9 cellular contexts compared by ENCODE assay signal in genomic region chr7:124031919-124032318, GRCh38. TPM values are rescaled to one million over a fixed set of nuclear protein-coding genes. Genes with fewer than 3 reads are reported as not detected.
DNase-seq lines count a peak whose midpoint lies in the region; ATAC-seq and TF ChIP-seq lines count a peak whose summit lies in the region.
"Had no signal": no experiment of that assay in that cellular context is flagged by ENCODE, and none has a peak within 500 bp of the region (broad histone marks: within the 10 kb centered on the region; RNA-seq: fewer than 3 reads in every experiment).

No MANE protein-coding gene starts in this region.

- in situ Hi-C loops in gastrocnemius medialis (cut with MboI; ENCODE audit: low sequenced_read_pairs in 4 of 4): no loop called here

- H3K4me1 ChIP-seq in gastrocnemius medialis: peaks cover 8 to 10% of the 10 kb centered on the region in 2 donors

- intact Hi-C loops in gastrocnemius medialis (cut with DNase I; ENCODE audit: low total_unique reads): no loop called here

- H3K27ac ChIP-seq in gastrocnemius medialis: no peak overlapping the region

- TF ChIP-seq POLR2A in gastrocnemius medialis (IDR thresholded peaks at IDR 0.05): no peak

- H3K9me3 ChIP-seq in gastrocnemius medialis: no peaks in the 10 kb centered on the region

- ATAC-seq in GM19395 (IDR thresholded peaks at IDR 0.05; ENCODE audit: unreplicated experiment) (peak; percentile 10), gastrocnemius medialis (no peak), HG02610 (IDR thresholded peaks at IDR 0.05; ENCODE audit: unreplicated experiment) (no peak)

- DNase-seq in NCI-H748 (lab: John Stamatoyannopoulos, UW; ENCODE audit: unreplicated experiment) (peak; percentile 36), globus pallidus (ENCODE audit: low spot score) (peak; percentile 47), gastrocnemius medialis (no peak), AG08396 (ENCODE audit: low spot score) (no peak), HuH-7 (ENCODE audit: low spot score) (no peak)
- DNase-seq: HCEC 1CT, SIG-M5 had no signal

- TF ChIP-seq CTCF in gastrocnemius medialis (IDR thresholded peaks at IDR 0.05 in 4 of 5, conservative IDR thresholded peaks at IDR 0.05 in 1 of 5): no peak

- H3K27me3 ChIP-seq in gastrocnemius medialis: peaks cover 14 to 27% (median 22%) of the 10 kb centered on the region in 3 donors

- H3K36me3 ChIP-seq in gastrocnemius medialis: no peaks in the 10 kb centered on the region

- peak overlapping the region; percentile 48 to 59 (median 56) for H3K4me3 ChIP-seq in gastrocnemius medialis

RNA-seq across cellular contexts. Expression of gene TMEM229A, which starts 0.9 kb away (rescaled TPM):
- total RNA-seq in gastrocnemius medialis: not detected

Comparison
In these comparisons a context has a peak if more than half of its experiments do, and no peak if none do; other contexts are left out.
1. DNase-seq: peak in NCI-H748 (single experiment) and globus pallidus (single experiment); none in gastrocnemius medialis (0 of 2), AG08396 (single experiment) and HuH-7 (single experiment).